Comparison of ENCODE assay signal across 9 cellular contexts in the genomic region with DNA sequence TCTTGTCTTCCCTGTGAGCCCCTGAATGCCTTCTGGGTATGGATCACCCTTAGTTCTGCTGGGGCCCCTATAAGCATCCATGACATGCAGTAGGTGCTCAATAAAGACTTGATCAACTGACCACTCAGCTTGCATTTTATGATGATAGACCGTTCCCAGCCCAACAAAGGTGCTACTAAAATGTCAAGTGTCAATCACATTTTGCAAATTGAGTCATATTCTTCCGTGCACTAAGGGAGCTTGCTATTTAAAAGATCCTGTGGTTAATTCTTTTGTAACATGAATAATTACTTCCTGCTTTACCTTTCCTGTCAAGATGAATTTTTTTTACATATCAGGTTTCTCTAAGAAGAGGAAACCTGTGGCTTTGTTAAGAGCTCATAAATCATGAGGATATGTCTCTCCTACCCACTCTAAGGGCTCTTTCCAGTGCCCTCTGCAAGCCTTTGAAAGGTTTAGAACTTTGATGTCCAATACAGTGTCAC. TPM values are rescaled to one million over a fixed set of nuclear protein-coding genes. Genes with fewer than 3 reads are reported as not detected.
A peak's percentile ranks its signal among the peaks of the same experiment; 100 is the strongest.
DNase-seq lines count a peak whose midpoint lies in the region; ATAC-seq and TF ChIP-seq lines count a peak whose summit lies in the region.
"Had no signal": no experiment of that assay in that cellular context is flagged by ENCODE, and none has a peak within 500 bp of the region (broad histone marks: within the 10 kb centered on the region; RNA-seq: fewer than 3 reads in every experiment).

No MANE protein-coding gene starts in this region.

- no peaks in the 10 kb centered on the region for H3K79me2 ChIP-seq in osteoblast (ENCODE audit: insufficient read depth, low read length)

- peaks cover 70% of the 10 kb centered on the region for H3K4me1 Mint-ChIP-seq in activated CD4-positive, alpha-beta T cell treated with anti-CD3 and anti-CD28 coated beads, Interleukin-2, amount 10 ng/mL, durations not matched to agents 7 days and 5 days
- peaks cover 68% of the 10 kb centered on the region for H3K4me1 Mint-ChIP-seq in activated B cell treated with CpG ODN at 0.5 μM for 24 hours
- H3K4me1 Mint-ChIP-seq in stimulated activated effector memory CD8-positive, alpha-beta T cell treated with anti-CD3 and anti-CD28 coated beads, Interleukin-12 subunit alpha, Interleukin-12 subunit beta, amount 100 ng/mL, for 72 hours, result peaks cover 48% of the 10 kb centered on the region

- H3K4me3 ChIP-seq in osteoblast (ENCODE audit: insufficient read depth, low read length) (no peak overlapping the region), H7 (ENCODE audit: insufficient read depth, low read depth, low read length) (no peak overlapping the region)

- intact Hi-C loops in activated B cell treated with CpG ODN at 0.5 μM for 24 hours (cut with micrococcal nuclease), result loop anchor here (2.0 to 5.0 kb wide), 8 partner anchors 13 to 95 kb away; partner anchors contain the start of gene SH3KBP1

- H3K9me3 ChIP-seq in osteoblast (ENCODE audit: low read depth, low read length), result no peaks in the 10 kb centered on the region

- H3K27ac ChIP-seq in osteoblast (ENCODE audit: low read depth, low read length), result no peak overlapping the region

- peak; percentile 47 for ATAC-seq in activated B cell treated with CpG ODN at 0.5 μM for 24 hours (ENCODE audit: low read depth)
- peak; percentile 77 for ATAC-seq in stimulated activated effector memory CD8-positive, alpha-beta T cell treated with anti-CD3 and anti-CD28 coated beads, Interleukin-12 subunit alpha, Interleukin-12 subunit beta, amount 100 ng/mL, for 72 hours
- ATAC-seq: HepG2 had no signal

- H4K20me1 ChIP-seq in osteoblast (ENCODE audit: insufficient read depth, low read length), result no peaks in the 10 kb centered on the region

- H3K27ac Mint-ChIP-seq in activated CD4-positive, alpha-beta T cell treated with anti-CD3 and anti-CD28 coated beads, Interleukin-2, amount 10 ng/mL, durations not matched to agents 7 days and 5 days, result peak overlapping the region; percentile 93
- peak overlapping the region; percentile 83 for H3K27ac Mint-ChIP-seq in activated B cell treated with CpG ODN at 0.5 μM for 24 hours
- peak overlapping the region; percentile 92 for H3K27ac Mint-ChIP-seq in stimulated activated effector memory CD8-positive, alpha-beta T cell treated with anti-CD3 and anti-CD28 coated beads, Interleukin-12 subunit alpha, Interleukin-12 subunit beta, amount 100 ng/mL, for 72 hours

- H3K4me1 ChIP-seq in osteoblast (ENCODE audit: insufficient read depth, low read length), result no peaks in the 10 kb centered on the region

- POLR2A ChIA-PET in activated CD4-positive, alpha-beta T cell treated with anti-CD3 and anti-CD28 coated beads, Interleukin-2, amount 10 ng/mL, durations not matched to agents 7 days and 5 days (lab: Charles Lee), result no interaction called here
- POLR2A ChIA-PET in activated B cell treated with CpG ODN at 0.5 μM for 24 hours (lab: Charles Lee), result interaction anchor here (0.8 to 1.9 kb wide), 7 partner anchors 10 to 92 kb away, joined by 3 to 9 read pairs (median 3); no protein-coding TSS in a partner anchor

- peak overlapping the region; percentile 18 for H3K4me3 Mint-ChIP-seq in activated CD4-positive, alpha-beta T cell treated with anti-CD3 and anti-CD28 coated beads, Interleukin-2, amount 10 ng/mL, durations not matched to agents 7 days and 5 days
- H3K4me3 Mint-ChIP-seq in activated B cell treated with CpG ODN at 0.5 μM for 24 hours, result peak overlapping the region; percentile 65
- H3K4me3 Mint-ChIP-seq in stimulated activated effector memory CD8-positive, alpha-beta T cell treated with anti-CD3 and anti-CD28 coated beads, Interleukin-12 subunit alpha, Interleukin-12 subunit beta, amount 100 ng/mL, for 72 hours, result peak overlapping the region; percentile 64

- no peaks in the 10 kb centered on the region for H3K27me3 ChIP-seq in osteoblast (ENCODE audit: insufficient read depth, low read length)
- no peaks in the 10 kb centered on the region for H3K27me3 ChIP-seq in H7 (ENCODE audit: control insufficient read depth, insufficient read depth, low read length)

- peaks cover 13% of the 10 kb centered on the region for H3K9me3 Mint-ChIP-seq in activated CD4-positive, alpha-beta T cell treated with anti-CD3 and anti-CD28 coated beads, Interleukin-2, amount 10 ng/mL, durations not matched to agents 7 days and 5 days
- no peaks in the 10 kb centered on the region for H3K9me3 Mint-ChIP-seq in activated B cell treated with CpG ODN at 0.5 μM for 24 hours
- H3K9me3 Mint-ChIP-seq in stimulated activated effector memory CD8-positive, alpha-beta T cell treated with anti-CD3 and anti-CD28 coated beads, Interleukin-12 subunit alpha, Interleukin-12 subunit beta, amount 100 ng/mL, for 72 hours, result peaks cover 2% of the 10 kb centered on the region

- H3K36me3 Mint-ChIP-seq in activated CD4-positive, alpha-beta T cell treated with anti-CD3 and anti-CD28 coated beads, Interleukin-2, amount 10 ng/mL, durations not matched to agents 7 days and 5 days (ENCODE audit: low read depth), result peaks cover 31% of the 10 kb centered on the region
- H3K36me3 Mint-ChIP-seq in activated B cell treated with CpG ODN at 0.5 μM for 24 hours (ENCODE audit: low read depth), result peaks cover 13% of the 10 kb centered on the region
- peaks cover 11% of the 10 kb centered on the region for H3K36me3 Mint-ChIP-seq in stimulated activated effector memory CD8-positive, alpha-beta T cell treated with anti-CD3 and anti-CD28 coated beads, Interleukin-12 subunit alpha, Interleukin-12 subunit beta, amount 100 ng/mL, for 72 hours

- H2AFZ ChIP-seq in osteoblast (ENCODE audit: low read length), result no peak overlapping the region

- TF ChIP-seq CTCF in activated B cell treated with CpG ODN at 0.5 μM for 24 hours (IDR thresholded peaks at IDR 0.05) (no peak), osteoblast (IDR thresholded peaks at IDR 0.05; ENCODE audit: extremely low read depth, low read depth, low read length) (no peak)

- no peak overlapping the region for H3K4me2 ChIP-seq in osteoblast (ENCODE audit: insufficient read depth, low read length)

- DNase-seq in activated CD4-positive, alpha-beta T cell treated with anti-CD3 and anti-CD28 coated beads, Interleukin-2, amount 10 ng/mL, durations not matched to agents 7 days and 5 days, result peak; percentile 20
- no peak for DNase-seq in activated CD4-positive, alpha-beta T cell treated with anti-CD3 and anti-CD28 coated beads for 48 hours
- DNase-seq in NCI-H128 (lab: John Stamatoyannopoulos, UW; ENCODE audit: unreplicated experiment) (peak; percentile 4), activated B cell treated with CpG ODN at 0.5 μM for 24 hours (no peak), osteoblast (ENCODE audit: insufficient read length, low spot score, missing footprints) (no peak), H7 (no peak), NCI-H1092 treated with DMSO at 0.1 percent for 48 hours (lab: John Stamatoyannopoulos, UW) (no peak)
- DNase-seq in stimulated activated effector memory CD8-positive, alpha-beta T cell treated with anti-CD3 and anti-CD28 coated beads, Interleukin-12 subunit alpha, Interleukin-12 subunit beta, amount 100 ng/mL, for 72 hours (ENCODE audit: low spot score in 2 of 2), result no peak

- no peaks in the 10 kb centered on the region for H3K36me3 ChIP-seq in osteoblast (ENCODE audit: insufficient read depth, low read length)
- no peaks in the 10 kb centered on the region for H3K36me3 ChIP-seq in H7 (replicated peaks; ENCODE audit: control insufficient read depth, insufficient read depth, low read length)

- CTCF ChIA-PET in activated CD4-positive, alpha-beta T cell treated with anti-CD3 and anti-CD28 coated beads, Interleukin-2, amount 10 ng/mL, durations not matched to agents 7 days and 5 days (lab: Charles Lee), result interaction anchor here (0.6 to 1.7 kb wide), 5 partner anchors 13 to 43 kb away, joined by 3 read pairs; no protein-coding TSS in a partner anchor
- CTCF ChIA-PET in activated B cell treated with CpG ODN at 0.5 μM for 24 hours (lab: Charles Lee), result interaction anchor here (1.0 to 2.3 kb wide), 3 partner anchors 17 to 100 kb away, joined by 3 to 13 read pairs (median 3); no protein-coding TSS in a partner anchor

- no peaks in the 10 kb centered on the region for H3K27me3 Mint-ChIP-seq in activated CD4-positive, alpha-beta T cell treated with anti-CD3 and anti-CD28 coated beads, Interleukin-2, amount 10 ng/mL, durations not matched to agents 7 days and 5 days
- no peaks in the 10 kb centered on the region for H3K27me3 Mint-ChIP-seq in activated B cell treated with CpG ODN at 0.5 μM for 24 hours

RNA-seq across cellular contexts. Expression of gene SH3KBP1, which starts 47.6 kb away (rescaled TPM):
- total RNA-seq in activated CD4-positive, alpha-beta T cell treated with anti-CD3 and anti-CD28 coated beads, Interleukin-2, amount 10 ng/mL, durations not matched to agents 7 days and 5 days, result 100 to 1,000 TPM in 1 of 2 experiments, 10 to 100 TPM in 1; 95.6 to 103 TPM
- total RNA-seq in activated B cell treated with CpG ODN at 0.5 μM for 24 hours (86.3 and 101 TPM in 2 replicates), osteoblast (32.6 and 35.1 TPM in 2 replicates)
- total RNA-seq in H7 (2014; rRNA removed; shearing (Covaris generic)), result 6.5 and 12.5 TPM in 2 replicates

Comparison
In these comparisons a context has a peak if more than half of its experiments do, and no peak if none do; other contexts are left out.
1. DNase-seq: peak in activated CD4-positive, alpha-beta T cell treated with anti-CD3 and anti-CD28 coated beads, Interleukin-2, amount 10 ng/mL, durations not matched to agents 7 days and 5 days (single experiment) and NCI-H128 (single experiment); none in activated CD4-positive, alpha-beta T cell treated with anti-CD3 and anti-CD28 coated beads for 48 hours (single experiment), activated B cell treated with CpG ODN at 0.5 μM for 24 hours (single experiment), stimulated activated effector memory CD8-positive, alpha-beta T cell treated with anti-CD3 and anti-CD28 coated beads, Interleukin-12 subunit alpha, Interleukin-12 subunit beta, amount 100 ng/mL, for 72 hours (0 of 2), osteoblast (single experiment), H7 (single experiment) and NCI-H1092 treated with DMSO at 0.1 percent for 48 hours (single experiment).
2. Peak in every context shown above with its lines, with median percentiles within 50 percentile points of each other: H3K27ac Mint-ChIP-seq and H3K4me3 Mint-ChIP-seq.